Comparison of ENCODE assay signal across 1 cellular context in the genomic region with DNA sequence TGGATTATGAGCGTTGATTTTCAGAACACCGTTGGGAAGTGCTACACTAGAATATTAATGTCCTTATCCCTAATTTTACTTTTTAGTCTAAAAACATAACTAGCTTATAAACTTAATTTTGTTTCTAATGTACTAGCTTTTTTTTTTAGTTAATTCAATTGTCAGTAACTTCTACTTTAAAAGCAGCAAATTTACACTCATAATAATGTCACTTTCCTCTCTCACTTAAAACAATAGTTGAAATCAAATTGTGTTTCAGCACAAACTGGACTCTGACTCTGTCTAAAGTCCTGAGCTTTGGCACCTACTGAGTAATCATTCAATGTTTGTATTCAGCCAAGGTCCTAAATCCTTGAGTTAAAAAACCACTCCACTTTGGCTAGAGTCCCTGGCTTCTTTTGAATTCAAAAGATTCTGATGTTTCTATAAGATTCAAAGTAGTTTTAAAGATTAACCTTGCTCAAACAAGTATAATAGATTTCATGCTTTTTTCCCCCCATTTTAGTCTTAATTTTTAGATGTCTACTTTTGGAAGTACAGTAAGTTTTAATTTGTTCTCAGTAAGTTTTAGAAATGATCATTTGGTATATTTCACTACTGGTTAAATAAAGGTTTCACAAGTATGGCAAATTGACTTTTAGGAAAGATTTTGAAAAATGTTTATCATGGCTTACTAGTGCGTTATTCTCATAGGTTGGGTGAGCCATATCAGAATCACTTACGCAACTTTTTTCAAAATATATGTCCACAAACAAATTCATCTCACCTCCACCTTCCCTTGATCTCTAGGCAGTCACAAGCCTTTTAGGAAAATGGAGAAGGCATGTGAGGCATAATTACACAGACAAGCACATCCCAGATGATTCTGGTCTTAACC.
TF ChIP-seq lines count a peak whose summit lies in the region.

No MANE protein-coding gene starts in this region.

TF ChIP-seq in HepG2, 621 proteins besides CTCF, POLR2A, EP300 and RAD21 (continues in another document):
- TF ChIP-seq ZSCAN25 (CRISPR knock-in tag; IDR thresholded peaks at IDR 0.05) (0 out of 2 replicates have a peak, but pooled peaks have one; percentile 5), HOXA5 (CRISPR knock-in tag; IDR thresholded peaks at IDR 0.05) (0 out of 2 replicates have a peak, but pooled peaks have one; percentile 33), TBX2 (CRISPR knock-in tag; IDR thresholded peaks at IDR 0.05; ENCODE audit: borderline replicate concordance) (peak; percentile 21; the same call in 1 of the 2 replicates), MBD4 (IDR thresholded peaks at IDR 0.05; ENCODE audit: borderline replicate concordance, low read length) (0 out of 2 replicates have a peak, but pooled peaks have one; percentile 77), CEBPG (CRISPR knock-in tag; IDR thresholded peaks at IDR 0.05) (peak; percentile 86), ZNF432 (CRISPR knock-in tag; IDR thresholded peaks at IDR 0.05; ENCODE audit: borderline replicate concordance) (no peak), HDAC1 (CRISPR knock-in tag; IDR thresholded peaks at IDR 0.05) (peak; percentile 26; the same call in 1 of the 2 replicates), BCL6 (CRISPR knock-in tag; IDR thresholded peaks at IDR 0.05) (peak; percentile 86), ZNF644 (CRISPR knock-in tag; IDR thresholded peaks at IDR 0.05; ENCODE audit: low read depth) (0 out of 2 replicates have a peak, but pooled peaks have one; percentile 43), ZBTB37 (CRISPR knock-in tag; IDR thresholded peaks at IDR 0.05) (peak; percentile 81), ZBTB34 (CRISPR knock-in tag; IDR thresholded peaks at IDR 0.05) (0 out of 2 replicates have a peak, but pooled peaks have one; percentile 17), ZNF503 (CRISPR knock-in tag; IDR thresholded peaks at IDR 0.05) (peak; percentile 54; the same call in 1 of the 2 replicates), ZNF430 (CRISPR knock-in tag; IDR thresholded peaks at IDR 0.05) (peak; percentile 54; the same call in 1 of the 2 replicates), SMARCE1 (IDR thresholded peaks at IDR 0.05; ENCODE audit: borderline replicate concordance) (peak; percentile 96), SIX4 (CRISPR knock-in tag; IDR thresholded peaks at IDR 0.05) (no peak), NR2C2 (CRISPR knock-in tag; IDR thresholded peaks at IDR 0.05; ENCODE audit: borderline replicate concordance) (peak; percentile 58; the same call in 1 of the 2 replicates), NR2F2 (IDR thresholded peaks at IDR 0.05; ENCODE audit: borderline replicate concordance, low read depth) (peak; percentile 72), TGIF2 (CRISPR knock-in tag; IDR thresholded peaks at IDR 0.05) (no peak), RBM22 (optimal IDR thresholded peaks at IDR 0.05; ENCODE audit: low read length) (no peak), ZMYM2 (CRISPR knock-in tag; IDR thresholded peaks at IDR 0.05) (peak; percentile 78; the same call in 1 of the 2 replicates), RCOR2 (CRISPR knock-in tag; IDR thresholded peaks at IDR 0.05) (0 out of 2 replicates have a peak, but pooled peaks have one; percentile 24), KDM3A (CRISPR knock-in tag; IDR thresholded peaks at IDR 0.05; ENCODE audit: low read depth) (0 out of 2 replicates have a peak, but pooled peaks have one; percentile 23), HOMEZ (CRISPR knock-in tag; IDR thresholded peaks at IDR 0.05; ENCODE audit: low read depth) (peak; percentile 85), CREM (IDR thresholded peaks at IDR 0.05) (peak; percentile 90), CREM (CRISPR knock-in tag; IDR thresholded peaks at IDR 0.05) (no peak), ISL2 (CRISPR knock-in tag; IDR thresholded peaks at IDR 0.05) (peak; percentile 78), TBX3 (IDR thresholded peaks at IDR 0.05; ENCODE audit: borderline replicate concordance) (peak; percentile 95), ZNF275 (CRISPR knock-in tag; IDR thresholded peaks at IDR 0.05; ENCODE audit: borderline replicate concordance) (no peak), THAP11 (CRISPR knock-in tag; IDR thresholded peaks at IDR 0.05) (peak; percentile 35; the same call in 1 of the 2 replicates), FOXM1 (CRISPR knock-in tag; IDR thresholded peaks at IDR 0.05) (no peak), TEAD3 (CRISPR knock-in tag; optimal IDR thresholded peaks at IDR 0.05; ENCODE audit: borderline replicate concordance) (peak; percentile 60), MTA3 (CRISPR knock-in tag; IDR thresholded peaks at IDR 0.05) (no peak), HNF4A (CRISPR knock-in tag; IDR thresholded peaks at IDR 0.05) (peak; percentile 100), NCOA2 (CRISPR knock-in tag; IDR thresholded peaks at IDR 0.05) (peak; percentile 79), HNF4G (IDR thresholded peaks at IDR 0.05; ENCODE audit: borderline replicate concordance, low read depth, low read length) (peak; percentile 100), HNF4G (CRISPR knock-in tag; IDR thresholded peaks at IDR 0.05; ENCODE audit: borderline replicate concordance, low read depth) (peak; percentile 92; the same call in 1 of the 2 replicates), IKZF4 (CRISPR knock-in tag; IDR thresholded peaks at IDR 0.05; ENCODE audit: borderline replicate concordance, low read depth, not compliant biosample characterization) (no peak), ZBTB7B (CRISPR knock-in tag; IDR thresholded peaks at IDR 0.05) (peak; percentile 36; the same call in 1 of the 2 replicates), KDM6A (CRISPR knock-in tag; IDR thresholded peaks at IDR 0.05; ENCODE audit: low read depth) (peak; percentile 99), SRF (IDR thresholded peaks at IDR 0.05; ENCODE audit: low read depth, low read length) (0 out of 2 replicates have a peak, but pooled peaks have one; percentile 20)
- TF ChIP-seq, protein P1, sequence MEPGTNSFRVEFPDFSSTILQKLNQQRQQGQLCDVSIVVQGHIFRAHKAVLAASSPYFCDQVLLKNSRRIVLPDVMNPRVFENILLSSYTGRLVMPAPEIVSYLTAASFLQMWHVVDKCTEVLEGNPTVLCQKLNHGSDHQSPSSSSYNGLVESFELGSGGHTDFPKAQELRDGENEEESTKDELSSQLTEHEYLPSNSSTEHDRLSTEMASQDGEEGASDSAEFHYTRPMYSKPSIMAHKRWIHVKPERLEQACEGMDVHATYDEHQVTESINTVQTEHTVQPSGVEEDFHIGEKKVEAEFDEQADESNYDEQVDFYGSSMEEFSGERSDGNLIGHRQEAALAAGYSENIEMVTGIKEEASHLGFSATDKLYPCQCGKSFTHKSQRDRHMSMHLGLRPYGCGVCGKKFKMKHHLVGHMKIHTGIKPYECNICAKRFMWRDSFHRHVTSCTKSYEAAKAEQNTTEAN (CRISPR knock-in tag; conservative IDR thresholded peaks at IDR 0.05): peak; percentile 53; the same call in 1 of the 2 replicates
- TF ChIP-seq, protein P2, sequence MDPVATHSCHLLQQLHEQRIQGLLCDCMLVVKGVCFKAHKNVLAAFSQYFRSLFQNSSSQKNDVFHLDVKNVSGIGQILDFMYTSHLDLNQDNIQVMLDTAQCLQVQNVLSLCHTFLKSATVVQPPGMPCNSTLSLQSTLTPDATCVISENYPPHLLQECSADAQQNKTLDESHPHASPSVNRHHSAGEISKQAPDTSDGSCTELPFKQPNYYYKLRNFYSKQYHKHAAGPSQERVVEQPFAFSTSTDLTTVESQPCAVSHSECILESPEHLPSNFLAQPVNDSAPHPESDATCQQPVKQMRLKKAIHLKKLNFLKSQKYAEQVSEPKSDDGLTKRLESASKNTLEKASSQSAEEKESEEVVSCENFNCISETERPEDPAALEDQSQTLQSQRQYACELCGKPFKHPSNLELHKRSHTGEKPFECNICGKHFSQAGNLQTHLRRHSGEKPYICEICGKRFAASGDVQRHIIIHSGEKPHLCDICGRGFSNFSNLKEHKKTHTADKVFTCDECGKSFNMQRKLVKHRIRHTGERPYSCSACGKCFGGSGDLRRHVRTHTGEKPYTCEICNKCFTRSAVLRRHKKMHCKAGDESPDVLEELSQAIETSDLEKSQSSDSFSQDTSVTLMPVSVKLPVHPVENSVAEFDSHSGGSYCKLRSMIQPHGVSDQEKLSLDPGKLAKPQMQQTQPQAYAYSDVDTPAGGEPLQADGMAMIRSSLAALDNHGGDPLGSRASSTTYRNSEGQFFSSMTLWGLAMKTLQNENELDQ (CRISPR knock-in tag; IDR thresholded peaks at IDR 0.05; ENCODE audit: borderline replicate concordance): no peak
- TF ChIP-seq, protein P3, sequence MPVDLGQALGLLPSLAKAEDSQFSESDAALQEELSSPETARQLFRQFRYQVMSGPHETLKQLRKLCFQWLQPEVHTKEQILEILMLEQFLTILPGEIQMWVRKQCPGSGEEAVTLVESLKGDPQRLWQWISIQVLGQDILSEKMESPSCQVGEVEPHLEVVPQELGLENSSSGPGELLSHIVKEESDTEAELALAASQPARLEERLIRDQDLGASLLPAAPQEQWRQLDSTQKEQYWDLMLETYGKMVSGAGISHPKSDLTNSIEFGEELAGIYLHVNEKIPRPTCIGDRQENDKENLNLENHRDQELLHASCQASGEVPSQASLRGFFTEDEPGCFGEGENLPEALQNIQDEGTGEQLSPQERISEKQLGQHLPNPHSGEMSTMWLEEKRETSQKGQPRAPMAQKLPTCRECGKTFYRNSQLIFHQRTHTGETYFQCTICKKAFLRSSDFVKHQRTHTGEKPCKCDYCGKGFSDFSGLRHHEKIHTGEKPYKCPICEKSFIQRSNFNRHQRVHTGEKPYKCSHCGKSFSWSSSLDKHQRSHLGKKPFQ (CRISPR knock-in tag; IDR thresholded peaks at IDR 0.05; ENCODE audit: insufficient replicate concordance): peak; percentile 59
- TF ChIP-seq, protein P4, sequence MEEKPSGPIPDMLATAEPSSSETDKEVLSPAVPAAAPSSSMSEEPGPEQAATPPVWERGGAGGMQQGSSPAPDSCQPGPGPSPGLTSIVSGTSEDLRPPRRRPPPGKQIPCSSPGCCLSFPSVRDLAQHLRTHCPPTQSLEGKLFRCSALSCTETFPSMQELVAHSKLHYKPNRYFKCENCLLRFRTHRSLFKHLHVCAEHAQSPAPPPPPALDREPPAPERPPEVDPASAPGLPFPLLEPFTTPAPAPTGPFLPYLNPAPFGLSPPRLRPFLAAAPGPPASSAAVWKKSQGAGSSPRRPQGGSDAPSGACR (CRISPR knock-in tag; IDR thresholded peaks at IDR 0.05): peak; percentile 67; the same call in 1 of the 2 replicates
- TF ChIP-seq, protein P5, sequence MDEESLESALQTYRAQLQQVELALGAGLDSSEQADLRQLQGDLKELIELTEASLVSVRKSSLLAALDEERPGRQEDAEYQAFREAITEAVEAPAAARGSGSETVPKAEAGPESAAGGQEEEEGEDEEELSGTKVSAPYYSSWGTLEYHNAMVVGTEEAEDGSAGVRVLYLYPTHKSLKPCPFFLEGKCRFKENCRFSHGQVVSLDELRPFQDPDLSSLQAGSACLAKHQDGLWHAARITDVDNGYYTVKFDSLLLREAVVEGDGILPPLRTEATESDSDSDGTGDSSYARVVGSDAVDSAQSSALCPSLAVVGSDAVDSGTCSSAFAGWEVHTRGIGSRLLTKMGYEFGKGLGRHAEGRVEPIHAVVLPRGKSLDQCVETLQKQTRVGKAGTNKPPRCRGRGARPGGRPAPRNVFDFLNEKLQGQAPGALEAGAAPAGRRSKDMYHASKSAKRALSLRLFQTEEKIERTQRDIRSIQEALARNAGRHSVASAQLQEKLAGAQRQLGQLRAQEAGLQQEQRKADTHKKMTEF (CRISPR knock-in tag; IDR thresholded peaks at IDR 0.05): peak; percentile 67; the same call in 1 of the 2 replicates
